In the genomic region with DNA sequence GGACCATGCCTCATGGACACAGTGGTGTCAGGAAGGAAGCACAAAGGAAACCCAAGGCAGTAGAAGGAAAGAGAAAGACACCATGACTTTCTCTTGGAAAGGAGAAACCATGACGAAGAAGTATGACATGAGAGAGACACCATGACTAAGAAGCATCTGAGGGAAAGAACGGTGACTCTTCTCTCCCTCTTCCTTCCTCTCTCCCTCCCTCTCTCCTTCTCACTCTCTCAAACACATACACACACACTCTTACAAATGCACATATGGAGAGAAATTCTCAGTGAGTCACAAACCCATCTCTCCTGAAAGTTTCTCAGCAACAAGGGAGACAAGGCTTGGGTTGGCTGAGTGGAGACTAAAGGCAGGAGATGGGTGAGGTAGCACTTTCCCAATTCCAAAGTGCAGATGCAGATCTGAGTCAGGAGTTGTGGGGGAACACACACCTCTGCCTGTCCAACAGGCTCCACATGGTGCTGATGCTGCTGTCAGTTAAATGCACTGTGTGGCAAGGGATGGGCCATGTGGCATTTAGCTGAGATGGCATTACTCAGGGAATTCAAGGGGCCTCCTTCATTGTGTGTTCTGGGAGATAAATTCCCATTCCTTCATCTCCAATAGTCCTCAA, we compare ENCODE assay signal across 26 cellular contexts.
"Had no signal": no experiment of that assay in that cellular context is flagged by ENCODE, and none has a peak within 500 bp of the region (broad histone marks: within the 10 kb centered on the region; RNA-seq: fewer than 3 reads in every experiment).

No MANE protein-coding gene starts in this region.

- H3K36me3 Mint-ChIP-seq: activated naive CD4-positive, alpha-beta T cell treated with anti-CD3 and anti-CD28 coated beads, Interleukin-2, amount 10 ng/mL, durations not matched to agents 7 days and 5 days; activated naive CD8-positive, alpha-beta T cell had no signal

- DNase-seq: activated CD4-positive, alpha-beta T cell treated with anti-CD3 and anti-CD28 coated beads for 4 hours; activated CD4-positive, alpha-beta T cell treated with anti-CD3 and anti-CD28 coated beads, Interleukin-2, amount 10 ng/mL, durations not matched to agents 7 days and 5 days; activated CD4-positive, alpha-beta T cell treated with anti-CD3 and anti-CD28 coated beads, Interleukin-2, amount 50 U/mL, for 48 hours; activated CD4-positive, CD25-positive, alpha-beta regulatory T cell; activated CD4-positive, CD25-positive, alpha-beta regulatory T cell treated with anti-CD3 and anti-CD28 coated beads, Interleukin-2, amount 50 U/mL, for 72 hours; activated CD8-positive, alpha-beta memory T cell treated with anti-CD3 and anti-CD28 coated beads for 24 hours; activated CD8-positive, alpha-beta T cell treated with anti-CD3 and anti-CD28 coated beads for 36 hours; activated effector memory CD4-positive, alpha-beta T cell treated with anti-CD3 and anti-CD28 coated beads, Interleukin-2, amount 50 U/mL, for 16 hours; activated naive CD4-positive, alpha-beta T cell treated with anti-CD3 and anti-CD28 coated beads, Interleukin-2, amount 10 ng/mL, durations not matched to agents 7 days and 5 days; activated T-cell treated with anti-CD3 and anti-CD28 coated beads, Interleukin-2, amount 50 U/mL, for 4 hours; amniotic stem cell; brain microvascular endothelial cell; effector memory CD4-positive, alpha-beta T cell; endodermal cell; foreskin fibroblast; T-helper 1 cell; T-helper 17 cell; T1000 had no signal

- H3K9me3 ChIP-seq: esophagus muscularis mucosa had no signal

- H3K27ac Mint-ChIP-seq: activated CD4-positive, alpha-beta T cell treated with anti-CD3 and anti-CD28 coated beads, Interleukin-2, amount 10 ng/mL, durations not matched to agents 7 days and 5 days; activated CD8-positive, alpha-beta T cell treated with anti-CD3 and anti-CD28 coated beads for 36 hours; activated naive CD4-positive, alpha-beta T cell treated with anti-CD3 and anti-CD28 coated beads, Interleukin-2, amount 10 ng/mL, durations not matched to agents 7 days and 5 days; activated naive CD8-positive, alpha-beta T cell; activated T-helper 2 cell treated with anti-CD3 and anti-CD28 coated beads, Interferon-gamma antibody, Interleukin-2, Interleukin-4, amounts not matched to agents 10 μg/mL and 5 μg/mL and 100 μg/mL, durations not matched to agents 14 hours and 24 hours and 36 hours; dendritic cell treated with granulocyte-macrophage colony-stimulating factor and Interleukin-4, amounts not matched to agents 40 ng/mL and 50 ng/mL, for 4 days; endodermal cell; T-helper 17 cell; T-helper 2 cell treated with Interferon-gamma antibody and Interleukin-4, amounts not matched to agents 5 μg/mL and 100 μg/mL, for 36 hours had no signal

- H3K27me3 Mint-ChIP-seq: dendritic cell treated with granulocyte-macrophage colony-stimulating factor and Interleukin-4, amounts not matched to agents 40 ng/mL and 50 ng/mL, for 4 days had no signal

- ATAC-seq: activated CD8-positive, alpha-beta T cell treated with anti-CD3 and anti-CD28 coated beads for 36 hours; T-helper 17 cell had no signal

- H3K4me1 Mint-ChIP-seq: activated CD4-positive, alpha-beta T cell treated with anti-CD3 and anti-CD28 coated beads, Interleukin-2, amount 10 ng/mL, durations not matched to agents 7 days and 5 days; activated naive CD4-positive, alpha-beta T cell treated with anti-CD3 and anti-CD28 coated beads, Interleukin-2, amount 10 ng/mL, durations not matched to agents 7 days and 5 days; central memory CD8-positive, alpha-beta T cell; endodermal cell; T-helper 17 cell had no signal

- H3K27me3 ChIP-seq: brain microvascular endothelial cell had no signal

- H3K4me3 Mint-ChIP-seq: activated CD4-positive, alpha-beta T cell treated with anti-CD3 and anti-CD28 coated beads, Interleukin-2, amount 10 ng/mL, durations not matched to agents 7 days and 5 days; activated CD8-positive, alpha-beta T cell treated with anti-CD3 and anti-CD28 coated beads for 36 hours; activated naive CD4-positive, alpha-beta T cell treated with anti-CD3 and anti-CD28 coated beads, Interleukin-2, amount 10 ng/mL, durations not matched to agents 7 days and 5 days; activated naive CD8-positive, alpha-beta T cell; activated T-cell treated with anti-CD3 and anti-CD28 coated beads, Interleukin-2, amount 50 U/mL, for 4 hours; central memory CD8-positive, alpha-beta T cell; dendritic cell treated with granulocyte-macrophage colony-stimulating factor and Interleukin-4, amounts not matched to agents 40 ng/mL and 50 ng/mL, for 4 days; endodermal cell; T-helper 17 cell; T-helper 2 cell treated with Interferon-gamma antibody and Interleukin-4, amounts not matched to agents 5 μg/mL and 100 μg/mL, for 36 hours had no signal

- H3K27ac ChIP-seq: brain microvascular endothelial cell, coronary artery, dorsolateral prefrontal cortex, esophagus muscularis mucosa had no signal

- H3K9me3 Mint-ChIP-seq: activated CD4-positive, alpha-beta T cell treated with anti-CD3 and anti-CD28 coated beads, Interleukin-2, amount 10 ng/mL, durations not matched to agents 7 days and 5 days; activated CD8-positive, alpha-beta T cell treated with anti-CD3 and anti-CD28 coated beads for 36 hours; activated naive CD4-positive, alpha-beta T cell treated with anti-CD3 and anti-CD28 coated beads, Interleukin-2, amount 10 ng/mL, durations not matched to agents 7 days and 5 days; activated T-cell treated with anti-CD3 and anti-CD28 coated beads, Interleukin-2, amount 50 U/mL, for 4 hours; activated T-helper 2 cell treated with anti-CD3 and anti-CD28 coated beads, Interferon-gamma antibody, Interleukin-2, Interleukin-4, amounts not matched to agents 10 μg/mL and 5 μg/mL and 100 μg/mL, durations not matched to agents 14 hours and 24 hours and 36 hours; central memory CD8-positive, alpha-beta T cell; dendritic cell treated with granulocyte-macrophage colony-stimulating factor and Interleukin-4, amounts not matched to agents 40 ng/mL and 50 ng/mL, for 4 days; endodermal cell; T-helper 2 cell treated with Interferon-gamma antibody and Interleukin-4, amounts not matched to agents 5 μg/mL and 100 μg/mL, for 36 hours had no signal

- H3K4me1 ChIP-seq: esophagus muscularis mucosa had no signal
